18 cellular contexts compared by ENCODE assay signal in genomic region chr2:156687715-156688114, GRCh38.
DNase-seq lines count a peak whose midpoint lies in the region; ATAC-seq and TF ChIP-seq lines count a peak whose summit lies in the region.
"Had no signal": no experiment of that assay in that cellular context is flagged by ENCODE, and none has a peak within 500 bp of the region (broad histone marks: within the 10 kb centered on the region; RNA-seq: fewer than 3 reads in every experiment).

No MANE protein-coding gene starts in this region.

- WGBS in psoas muscle, 3 donors: 94 to 96% (median 96%) methylated on average over 1 of the region's 1 CpG

- H3K9me3 Mint-ChIP-seq in natural killer cell treated with Interleukin-12 subunit alpha and Interleukin-12 subunit beta and Interleukin-15 and Interleukin-18, amount 100 ng/mL, for 72 hours: peaks cover 3% of the 10 kb centered on the region

- no peaks in the 10 kb centered on the region for H3K36me3 Mint-ChIP-seq in natural killer cell treated with Interleukin-12 subunit alpha and Interleukin-12 subunit beta and Interleukin-15 and Interleukin-18, amount 100 ng/mL, for 72 hours

- H3K4me3 ChIP-seq in choroid plexus epithelial cell (ENCODE audit: low read depth, low read length) (no peak overlapping the region), psoas muscle (no peak overlapping the region)
- H3K4me3 ChIP-seq: BLaER1, coronary artery, heart right ventricle, tibial artery had no signal

- H3K4me1 ChIP-seq in psoas muscle: no peaks in the 10 kb centered on the region
- H3K4me1 ChIP-seq: BLaER1, heart right ventricle, tibial artery had no signal

- no peaks in the 10 kb centered on the region for H3K36me3 ChIP-seq in psoas muscle (ENCODE audit: insufficient read depth in 1 of 2, low read depth in 1 of 2)
- H3K36me3 ChIP-seq: BLaER1, heart right ventricle, tibial artery had no signal

- no peak overlapping the region for H3K4me3 Mint-ChIP-seq in natural killer cell treated with Interleukin-12 subunit alpha and Interleukin-12 subunit beta and Interleukin-15 and Interleukin-18, amount 100 ng/mL, for 72 hours
- H3K4me3 Mint-ChIP-seq: activated CD4-positive, alpha-beta T cell treated with anti-CD3 and anti-CD28 coated beads for 36 hours had no signal

- intact Hi-C loops in psoas muscle (cut with DNase I): no loop called here
- intact Hi-C loops in head of caudate nucleus (cut with DNase I): no loop called here

- peak in 1 of 4 donors; percentile 37 for ATAC-seq in psoas muscle
- no peak for ATAC-seq in natural killer cell treated with Interleukin-12 subunit alpha and Interleukin-12 subunit beta and Interleukin-15 and Interleukin-18, amount 100 ng/mL, for 72 hours
- ATAC-seq: activated CD4-positive, alpha-beta T cell treated with anti-CD3 and anti-CD28 coated beads for 36 hours had no signal

- H3K9me3 ChIP-seq in psoas muscle: no peaks in the 10 kb centered on the region
- H3K9me3 ChIP-seq: BLaER1, heart right ventricle, tibial artery had no signal

- H3K27ac Mint-ChIP-seq in natural killer cell treated with Interleukin-12 subunit alpha and Interleukin-12 subunit beta and Interleukin-15 and Interleukin-18, amount 100 ng/mL, for 72 hours: no peak overlapping the region
- H3K27ac Mint-ChIP-seq: activated CD4-positive, alpha-beta T cell treated with anti-CD3 and anti-CD28 coated beads for 36 hours had no signal

- H3K27ac ChIP-seq in psoas muscle: no peak overlapping the region
- H3K27ac ChIP-seq: BLaER1, coronary artery, heart right ventricle, tibial artery had no signal

- TF ChIP-seq CTCF in choroid plexus epithelial cell (conservative IDR thresholded peaks at IDR 0.05; ENCODE audit: low read depth, low read length) (no peak), psoas muscle (IDR thresholded peaks at IDR 0.05) (no peak)

- no peaks in the 10 kb centered on the region for H3K4me1 Mint-ChIP-seq in natural killer cell treated with Interleukin-12 subunit alpha and Interleukin-12 subunit beta and Interleukin-15 and Interleukin-18, amount 100 ng/mL, for 72 hours (ENCODE audit: low read depth in 2 of 2)
- H3K4me1 Mint-ChIP-seq: activated CD4-positive, alpha-beta T cell treated with anti-CD3 and anti-CD28 coated beads for 36 hours had no signal

- no peaks in the 10 kb centered on the region for H3K27me3 ChIP-seq in psoas muscle (ENCODE audit: insufficient read depth in 3 of 3, low read length in 2 of 3)
- H3K27me3 ChIP-seq: BLaER1, heart right ventricle, tibial artery had no signal

- DNase-seq in HCEC 1CT (peak; percentile 53), MV-4-11 (lab: John Stamatoyannopoulos, UW) (peak; percentile 80), choroid plexus epithelial cell (ENCODE audit: low read depth) (peak; percentile 2), psoas muscle (peak; percentile 16 to 59), head of caudate nucleus (no peak), Ammon's horn (ENCODE audit: low spot score) (no peak)
- no peak for DNase-seq in natural killer cell treated with Interleukin-12 subunit alpha and Interleukin-12 subunit beta and Interleukin-15 and Interleukin-18, amount 100 ng/mL, for 72 hours (ENCODE audit: low spot score)
- DNase-seq: activated CD4-positive, alpha-beta T cell treated with anti-CD3 and anti-CD28 coated beads for 36 hours; activated effector memory CD4-positive, alpha-beta T cell treated with anti-CD3 and anti-CD28 coated beads, Interleukin-2, amount 50 U/mL, for 16 hours; anterior cingulate cortex; DMS153; heart right ventricle; kidney glomerular epithelial cell; NCI-H1105; stimulated activated CD4-positive, alpha-beta T cell treated with anti-CD3 and anti-CD28 coated beads, Interleukin-4, amount 100 ng/mL, for 4 hours; tibial artery had no signal

- H3K27me3 Mint-ChIP-seq in natural killer cell treated with Interleukin-12 subunit alpha and Interleukin-12 subunit beta and Interleukin-15 and Interleukin-18, amount 100 ng/mL, for 72 hours: peaks cover 0 to 7% of the 10 kb centered on the region in 2 donors

Comparison
In these comparisons a context has a peak if more than half of its experiments do, and no peak if none do; other contexts are left out.
1. DNase-seq: peak in HCEC 1CT (single experiment), MV-4-11 (single experiment), choroid plexus epithelial cell (single experiment) and psoas muscle (2 of 2); none in head of caudate nucleus (0 of 42), natural killer cell treated with Interleukin-12 subunit alpha and Interleukin-12 subunit beta and Interleukin-15 and Interleukin-18, amount 100 ng/mL, for 72 hours (single experiment) and Ammon's horn (single experiment).